In the genomic region with DNA sequence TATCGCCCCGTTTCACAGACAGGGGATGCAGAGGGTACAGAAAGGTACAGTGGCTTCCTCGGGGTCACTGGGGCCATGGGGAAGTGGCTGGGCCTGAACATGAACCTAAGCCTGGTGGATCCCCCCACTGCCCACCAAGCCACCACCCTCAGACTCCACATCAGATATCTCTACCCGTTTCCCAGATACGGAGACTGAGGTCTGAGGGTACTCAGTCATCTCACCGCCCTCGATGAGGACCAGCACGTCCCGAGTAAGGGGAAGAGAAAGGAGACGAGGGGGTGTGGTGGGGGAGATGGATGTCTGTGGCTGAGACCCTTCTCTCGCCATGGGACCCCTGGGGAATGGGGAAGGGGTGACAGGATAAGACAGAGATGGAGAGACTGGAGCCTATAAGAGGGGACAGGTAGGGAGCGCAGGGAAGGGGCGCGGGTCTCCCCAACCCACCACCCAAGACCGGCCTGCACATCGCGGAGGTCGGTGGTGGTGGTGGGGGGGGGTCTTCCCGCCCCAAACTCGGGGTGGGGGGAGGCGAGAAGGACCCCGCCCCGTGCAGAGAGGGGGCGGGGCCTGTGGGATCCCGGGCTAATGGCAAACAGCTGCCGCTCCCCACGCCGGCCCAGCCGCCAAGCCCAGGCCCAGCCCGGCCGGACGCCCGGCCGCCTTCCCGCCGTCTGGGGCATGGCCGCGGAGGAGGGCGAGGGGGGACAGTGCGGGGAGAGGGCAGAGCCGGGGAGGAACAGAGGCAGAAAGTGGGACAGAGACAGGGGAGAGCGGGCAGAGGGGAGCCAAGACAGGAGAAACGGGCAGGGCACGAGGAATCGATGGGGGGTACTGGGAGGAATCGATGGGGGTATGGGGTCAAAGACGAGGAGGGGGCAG, we compare ENCODE assay signal across 8 cellular contexts. TPM values are rescaled to one million over a fixed set of nuclear protein-coding genes. Genes with fewer than 3 reads are reported as not detected.
DNase-seq lines count a peak whose midpoint lies in the region; TF ChIP-seq lines count a peak whose summit lies in the region.

No MANE protein-coding gene starts in this region.

- H3K9me2 ChIP-seq in MM.1S (replicated peaks; ENCODE audit: insufficient read depth, low read length) = no peaks in the 10 kb centered on the region

- H3F3A ChIP-seq in MM.1S (ENCODE audit: insufficient read depth, low read length) = peaks cover 5% of the 10 kb centered on the region; the same call in 1 of the 2 replicates

- H3K27me3 ChIP-seq in MM.1S (replicated peaks; ENCODE audit: insufficient read depth, low read length) (no peaks in the 10 kb centered on the region), liver (ENCODE audit: control insufficient read depth in 4 of 4, insufficient read depth in 4 of 4, low read length in 3 of 4) (no peaks in the 10 kb centered on the region), thyroid gland (no peaks in the 10 kb centered on the region)

- 0 out of 2 replicates have a peak, but pooled peaks cover 3% of the 10 kb centered on the region for H3K79me2 ChIP-seq in MM.1S (ENCODE audit: low read length)

- H3K9me3 ChIP-seq in MM.1S (replicated peaks; ENCODE audit: insufficient read depth, low read length) (no peaks in the 10 kb centered on the region), liver (ENCODE audit: control insufficient read depth in 4 of 4, low read length in 3 of 4) (no peaks in the 10 kb centered on the region), thyroid gland (no peaks in the 10 kb centered on the region)

- 18% methylated on average over 47 of the region's 47 CpGs for WGBS in liver
- 14 to 18% methylated on average over 41 to 45 of the region's 47 CpGs for WGBS in thyroid gland, 2 donors

- no peaks in the 10 kb centered on the region for H3K9me3 Mint-ChIP-seq in chondrocyte (ENCODE audit: low read depth)

- TF ChIP-seq CTCF in MM.1S (IDR thresholded peaks at IDR 0.05; ENCODE audit: low read length) = no peak
- TF ChIP-seq CTCF in chondrocyte (IDR thresholded peaks at IDR 0.05) = no peak
- TF ChIP-seq CTCF in liver (IDR thresholded peaks at IDR 0.05; ENCODE audit: low read depth, low read length, missing input control) = no peak
- no peak for TF ChIP-seq CTCF in thyroid gland (IDR thresholded peaks at IDR 0.05)

- DNase-seq in EH (ENCODE audit: low read depth) = peak; percentile 59
- DNase-seq in MM.1S = no peak
- no peak for DNase-seq in chondrocyte (ENCODE audit: low spot score)
- peak; percentile 38 to 42 for DNase-seq in thyroid gland
- no peak for DNase-seq in SK-N-DZ (ENCODE audit: low spot score)
- DNase-seq in NCI-H2107 (lab: John Stamatoyannopoulos, UW) = no peak
- no peak for DNase-seq in cerebellar nuclear complex (lab: John Stamatoyannopoulos, UW)

- H3K36me3 Mint-ChIP-seq in chondrocyte (ENCODE audit: low read depth) = peaks cover 9% of the 10 kb centered on the region

- H3K27ac ChIP-seq in MM.1S (ENCODE audit: low read length) = no peak overlapping the region
- peak overlapping the region; percentile 83 to 95 for H3K27ac ChIP-seq in liver (ENCODE audit: low read depth in 1 of 2, low read length in 2 of 2)
- H3K27ac ChIP-seq in thyroid gland = peak overlapping the region; percentile 81 to 90 (median 85)

- no peak for TF ChIP-seq POLR2A in thyroid gland (IDR thresholded peaks at IDR 0.05)

- no peaks in the 10 kb centered on the region for H3K27me3 Mint-ChIP-seq in chondrocyte (ENCODE audit: low read depth)

- intact Hi-C loops in thyroid gland (cut with DNase I) = no loop called here

- H3K4me3 Mint-ChIP-seq in chondrocyte (ENCODE audit: unreplicated experiment) = peak overlapping the region; percentile 92

- peaks cover 42% of the 10 kb centered on the region for H3K4me1 Mint-ChIP-seq in chondrocyte (ENCODE audit: low read depth)

- H2AFZ ChIP-seq in MM.1S (ENCODE audit: low read length) = peak overlapping the region; percentile 85

- peak overlapping the region; percentile 65 for H3K27ac Mint-ChIP-seq in chondrocyte (ENCODE audit: unreplicated experiment)

- H3K4me1 ChIP-seq in MM.1S (ENCODE audit: low read length) = 0 out of 2 replicates have a peak, but pooled peaks cover 3% of the 10 kb centered on the region
- H3K4me1 ChIP-seq in liver (ENCODE audit: control insufficient read depth in 4 of 4, insufficient read depth in 4 of 4, low read length in 3 of 4) = peaks cover 4 to 72% (median 35%) of the 10 kb centered on the region in 4 donors
- H3K4me1 ChIP-seq in thyroid gland = peaks cover 27 to 47% of the 10 kb centered on the region in 2 donors

- peak overlapping the region; percentile 98 for H3K4me2 ChIP-seq in MM.1S (ENCODE audit: low read depth, low read length)

- H3K36me3 ChIP-seq in MM.1S (replicated peaks; ENCODE audit: insufficient read depth, low read length) (no peaks in the 10 kb centered on the region), liver (ENCODE audit: control insufficient read depth in 4 of 4, insufficient read depth in 3 of 4, low read depth in 1 of 4, low read length in 3 of 4) (peaks cover 3 to 9% (median 5%) of the 10 kb centered on the region in 4 donors), thyroid gland (peaks cover 14 to 18% of the 10 kb centered on the region in 2 donors)

- H3K9ac ChIP-seq in MM.1S (ENCODE audit: low read length) (peak overlapping the region; percentile 79), liver (ENCODE audit: low read depth in 1 of 2, low read length in 2 of 2) (peak overlapping the region; percentile 36 to 60)

- TF ChIP-seq RAD21 in liver (IDR thresholded peaks at IDR 0.05) = no peak

- H4K20me1 ChIP-seq in MM.1S (ENCODE audit: insufficient read depth, low read length) = no peaks in the 10 kb centered on the region

- H3K4me3 ChIP-seq in MM.1S (ENCODE audit: low read length) (peak overlapping the region; percentile 85), liver (ENCODE audit: low read depth in 1 of 3, low read length in 3 of 3) (peak overlapping the region; percentile 77 to 82 (median 77)), thyroid gland (replicated peaks in 1 of 3) (peak overlapping the region; percentile 55 to 89 (median 83))

TF ChIP-seq in liver, 16 proteins besides CTCF, POLR2A, EP300 and RAD21 (continues in another document):
- TF ChIP-seq SP1 (IDR thresholded peaks at IDR 0.05) (no peak), HNF4A (conservative IDR thresholded peaks at IDR 0.05) (no peak), EGR1 (IDR thresholded peaks at IDR 0.05; ENCODE audit: low read depth in 2 of 2) (no peak), FOXA1 (IDR thresholded peaks at IDR 0.05) (no peak), RXRA (IDR thresholded peaks at IDR 0.05) (no peak), TAF1 (conservative IDR thresholded peaks at IDR 0.05) (no peak), NR2F2 (IDR thresholded peaks at IDR 0.05) (no peak), HNF4G (IDR thresholded peaks at IDR 0.05) (no peak), FOXA2 (IDR thresholded peaks at IDR 0.05) (no peak), GABPA (IDR thresholded peaks at IDR 0.05 in 1 of 2, conservative IDR thresholded peaks at IDR 0.05 in 1 of 2) (no peak)
- TF ChIP-seq, protein P1, sequence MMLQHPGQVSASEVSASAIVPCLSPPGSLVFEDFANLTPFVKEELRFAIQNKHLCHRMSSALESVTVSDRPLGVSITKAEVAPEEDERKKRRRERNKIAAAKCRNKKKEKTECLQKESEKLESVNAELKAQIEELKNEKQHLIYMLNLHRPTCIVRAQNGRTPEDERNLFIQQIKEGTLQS (IDR thresholded peaks at IDR 0.05) = no peak
- TF ChIP-seq, protein P2, sequence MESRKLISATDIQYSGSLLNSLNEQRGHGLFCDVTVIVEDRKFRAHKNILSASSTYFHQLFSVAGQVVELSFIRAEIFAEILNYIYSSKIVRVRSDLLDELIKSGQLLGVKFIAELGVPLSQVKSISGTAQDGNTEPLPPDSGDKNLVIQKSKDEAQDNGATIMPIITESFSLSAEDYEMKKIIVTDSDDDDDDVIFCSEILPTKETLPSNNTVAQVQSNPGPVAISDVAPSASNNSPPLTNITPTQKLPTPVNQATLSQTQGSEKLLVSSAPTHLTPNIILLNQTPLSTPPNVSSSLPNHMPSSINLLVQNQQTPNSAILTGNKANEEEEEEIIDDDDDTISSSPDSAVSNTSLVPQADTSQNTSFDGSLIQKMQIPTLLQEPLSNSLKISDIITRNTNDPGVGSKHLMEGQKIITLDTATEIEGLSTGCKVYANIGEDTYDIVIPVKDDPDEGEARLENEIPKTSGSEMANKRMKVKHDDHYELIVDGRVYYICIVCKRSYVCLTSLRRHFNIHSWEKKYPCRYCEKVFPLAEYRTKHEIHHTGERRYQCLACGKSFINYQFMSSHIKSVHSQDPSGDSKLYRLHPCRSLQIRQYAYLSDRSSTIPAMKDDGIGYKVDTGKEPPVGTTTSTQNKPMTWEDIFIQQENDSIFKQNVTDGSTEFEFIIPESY (IDR thresholded peaks at IDR 0.05) = no peak
- TF ChIP-seq, protein P3, sequence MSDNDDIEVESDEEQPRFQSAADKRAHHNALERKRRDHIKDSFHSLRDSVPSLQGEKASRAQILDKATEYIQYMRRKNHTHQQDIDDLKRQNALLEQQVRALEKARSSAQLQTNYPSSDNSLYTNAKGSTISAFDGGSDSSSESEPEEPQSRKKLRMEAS (IDR thresholded peaks at IDR 0.05) = no peak

RNA-seq across cellular contexts. Expression of a gene that starts 0.7 kb away (rescaled TPM):
- total RNA-seq in chondrocyte (238 to 345 TPM (median 243 TPM) in 3 replicates), liver (10 to 100 TPM; 51.0 to 67.8 TPM), thyroid gland (100 to 1,000 TPM; 177 to 241 (median 222) TPM)
- 10 to 100 TPM; 15.0 to 30.3 TPM for polyA plus RNA-seq in liver
- polyA plus RNA-seq in SK-N-DZ (2014; cell fraction: cytosol; rRNA removed) = 20.7 and 22.0 TPM in 2 replicates
- 14.7 and 21.7 TPM in 2 replicates for polyA plus RNA-seq in SK-N-DZ (2014; cell fraction: nucleus; rRNA removed)

RNA-seq across cellular contexts. Expression of a gene that starts 41.1 kb away (rescaled TPM):
- total RNA-seq in chondrocyte (8.3 to 22.9 TPM (median 8.4 TPM) in 3 replicates), liver (10 to 100 TPM in 1 of 2 donors, under 1 TPM in 1; 0.42 to 72.5 TPM), thyroid gland (1 to 10 TPM in 1 of 4 donors, under 1 TPM in 2, not detected in 1; 0.24 to 1.1 (median 0.78) TPM)
- polyA plus RNA-seq in liver = 1 to 10 TPM; 1.2 to 1.4 TPM
- 120 and 144 TPM in 2 replicates for polyA plus RNA-seq in SK-N-DZ (2014; cell fraction: cytosol; rRNA removed)
- polyA plus RNA-seq in SK-N-DZ (2014; cell fraction: nucleus; rRNA removed) = 99.3 and 99.7 TPM in 2 replicates

RNA-seq across cellular contexts. Expression of a gene that starts 42.8 kb away (rescaled TPM):
- total RNA-seq in chondrocyte (not detected in 3 replicates), liver (10 to 100 TPM; 32.4 to 33.9 TPM), thyroid gland (1 to 10 TPM in 1 of 4 donors, not detected in 3; 3.4 TPM)
- 100 to 1,000 TPM; 101 to 107 TPM for polyA plus RNA-seq in liver
- polyA plus RNA-seq in SK-N-DZ (2014; cell fraction: cytosol; rRNA removed) = not detected in 2 replicates
- polyA plus RNA-seq in SK-N-DZ (2014; cell fraction: nucleus; rRNA removed) = not detected in 2 replicates

Comparison
In these comparisons a context has a peak if more than half of its experiments do, and no peak if none do; other contexts are left out.
1. DNase-seq: peak in EH (single experiment) and thyroid gland (2 of 2); none in MM.1S (single experiment), chondrocyte (single experiment), SK-N-DZ (single experiment), NCI-H2107 (single experiment) and cerebellar nuclear complex (0 of 2).
2. RNA of a gene that starts 42.8 kb away (total RNA-seq): 32.4 to 33.9 TPM in liver; not detected in chondrocyte and 3.4 TPM in thyroid gland; every median in the first group is over 4 times any median in the second.
3. Peak in every context shown above with its lines, with median percentiles within 50 percentile points of each other: H3K4me3 ChIP-seq.